Comparison of ENCODE assay signal across 29 cellular contexts in the genomic region with DNA sequence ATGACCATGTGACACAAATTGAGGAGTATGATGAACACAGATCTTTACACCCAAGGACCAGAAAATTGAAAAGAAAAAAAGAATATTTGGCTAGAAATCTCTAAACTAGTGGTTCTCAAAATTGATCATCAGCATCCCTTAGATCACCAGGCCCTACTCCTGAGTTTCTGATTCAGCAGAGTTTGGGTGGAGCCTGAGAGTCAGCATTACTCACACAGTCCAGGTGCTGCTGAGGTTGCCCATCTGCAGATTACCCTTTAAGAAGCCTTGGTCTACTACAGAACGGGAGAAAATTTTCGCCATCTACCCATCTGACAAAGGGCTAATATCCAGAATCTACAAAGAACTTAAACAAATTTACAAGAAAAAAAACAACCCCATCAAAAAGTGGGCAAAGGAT.
"Had no signal": no experiment of that assay in that cellular context is flagged by ENCODE, and none has a peak within 500 bp of the region (broad histone marks: within the 10 kb centered on the region; RNA-seq: fewer than 3 reads in every experiment).

No MANE protein-coding gene starts in this region.

- H3K27me3 ChIP-seq: ascending aorta, brain microvascular endothelial cell, gastrocnemius medialis, hepatocyte, neural progenitor cell, right atrium auricular region, stomach, tibial artery, upper lobe of right lung had no signal

- H3K27ac ChIP-seq: ascending aorta, brain microvascular endothelial cell, gastrocnemius medialis, hepatocyte, lower lobe of right lung, neural progenitor cell, parathyroid adenoma, psoas muscle, right atrium auricular region, stomach, tibial artery, upper lobe of right lung, VCaP had no signal

- H3K4me1 ChIP-seq: ascending aorta, gastrocnemius medialis, lower lobe of right lung, neural progenitor cell, parathyroid adenoma, psoas muscle, right atrium auricular region, stomach, tibial artery, upper lobe of right lung had no signal

- H3K4me3 ChIP-seq: ascending aorta, gastrocnemius medialis, hepatocyte, lower lobe of right lung, neural progenitor cell, psoas muscle, right atrium auricular region, smooth muscle cell, stomach, tibial artery, upper lobe of right lung had no signal

- ATAC-seq: gastrocnemius medialis; left lobe of liver; lower lobe of right lung; natural killer cell; psoas muscle; stimulated activated naive B cell treated with anti-CD40 and anti-IgM and Interleukin-4, amounts not matched to agents 10 μg/mL and 1 μg/mL and 100 μg/mL, for 72 hours; upper lobe of right lung had no signal

- H3K36me3 ChIP-seq: ascending aorta, brain microvascular endothelial cell, gastrocnemius medialis, lower lobe of right lung, neural progenitor cell, right atrium auricular region, stomach, tibial artery, upper lobe of right lung had no signal

- DNase-seq: activated CD4-positive, alpha-beta T cell treated with anti-CD3 and anti-CD28 coated beads for 4 hours; activated CD4-positive, alpha-beta T cell treated with anti-CD3 and anti-CD28 coated beads, Interleukin-2, amount 50 U/mL, for 4 hours; activated CD8-positive, alpha-beta memory T cell treated with anti-CD3 and anti-CD28 coated beads for 24 hours; activated gamma-delta T cell; activated naive CD4-positive, alpha-beta T cell treated with anti-CD3 and anti-CD28 coated beads, Interleukin-2, amount 10 ng/mL, durations not matched to agents 7 days and 5 days; activated naive CD8-positive, alpha-beta T cell treated with anti-CD3 and anti-CD28 coated beads, Interleukin-2, amount 10 ng/mL, durations not matched to agents 7 days and 5 days; central memory CD4-positive, alpha-beta T cell; endodermal cell; gastrocnemius medialis; kidney; lower lobe of right lung; natural killer cell; occipital lobe; psoas muscle; stimulated activated CD4-positive, alpha-beta T cell treated with anti-CD3 and anti-CD28 coated beads, Interleukin-2, amount 100 ng/mL, for 24 hours; stimulated activated naive B cell treated with anti-CD40 and anti-IgM and Interleukin-4, amounts not matched to agents 10 μg/mL and 1 μg/mL and 100 μg/mL, for 72 hours; stomach; T-helper 9 cell; tibial artery; upper lobe of right lung had no signal

- H3K9me3 ChIP-seq: ascending aorta, gastrocnemius medialis, lower lobe of right lung, psoas muscle, right atrium auricular region, tibial artery, upper lobe of right lung had no signal
